ENCODE assay signal across 1 cellular context in the genomic region with DNA sequence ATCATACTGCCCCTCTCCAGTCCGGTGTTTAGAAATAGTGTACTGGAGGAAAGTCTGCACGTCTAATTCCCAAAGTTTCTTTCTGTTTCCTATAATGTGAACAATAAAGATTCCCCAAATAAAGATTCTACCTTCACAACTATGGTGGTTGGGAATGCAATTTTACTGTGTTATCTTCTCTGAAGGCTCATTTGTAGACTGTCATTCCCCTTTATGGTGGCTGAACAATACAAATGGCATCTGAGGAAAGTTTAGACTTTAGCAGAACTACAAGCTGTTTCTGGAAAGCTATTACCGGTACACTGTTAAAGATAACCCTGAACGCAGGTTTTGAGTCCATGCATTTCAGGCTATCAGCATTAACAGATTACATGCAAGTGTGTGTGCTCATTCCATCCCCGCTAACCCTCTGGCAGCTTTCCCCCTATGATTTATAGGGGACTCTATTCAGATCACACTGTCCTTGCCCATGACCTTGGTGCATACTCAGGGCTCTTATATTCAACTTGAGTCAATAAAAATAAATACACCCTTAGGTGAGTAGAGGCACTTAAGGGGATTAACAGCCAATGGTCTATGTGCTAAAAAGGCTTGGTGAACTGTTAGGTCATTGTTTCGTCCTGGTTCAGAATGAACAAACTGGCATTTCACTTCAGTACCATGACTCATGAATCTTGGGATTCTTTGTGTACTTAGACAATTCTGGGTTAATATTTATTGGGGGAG.
A peak's percentile ranks its signal among the peaks of the same experiment; 100 is the strongest.
TF ChIP-seq lines count a peak whose summit lies in the region.

No MANE protein-coding gene starts in this region.

TF ChIP-seq in HEK293, 187 proteins besides CTCF, POLR2A, EP300 and RAD21 (continued from another document and continues in another):
- TF ChIP-seq ZNF324 (tag by site-specific recombination; IDR thresholded peaks at IDR 0.05) (no peak), ZNF626 (tag by site-specific recombination; IDR thresholded peaks at IDR 0.05) (no peak), ZNF548 (tag by site-specific recombination; IDR thresholded peaks at IDR 0.05) (no peak), ZNF157 (tag by site-specific recombination; IDR thresholded peaks at IDR 0.05) (no peak), ZNF785 (tag by site-specific recombination; IDR thresholded peaks at IDR 0.05) (no peak), ZNF600 (tag by site-specific recombination; IDR thresholded peaks at IDR 0.05) (0 out of 2 replicates have a peak, but pooled peaks have one; percentile 49), ZNF837 (tag by site-specific recombination; IDR thresholded peaks at IDR 0.05) (no peak), ZSCAN30 (tag by site-specific recombination; IDR thresholded peaks at IDR 0.05) (no peak), ZNF274 (IDR thresholded peaks at IDR 0.05; ENCODE audit: low read length) (no peak), ZNF274 (tag by site-specific recombination; IDR thresholded peaks at IDR 0.05; ENCODE audit: borderline replicate concordance) (no peak), KLF8 (tag by site-specific recombination; IDR thresholded peaks at IDR 0.05) (no peak), ZNF146 (tag by site-specific recombination; IDR thresholded peaks at IDR 0.05) (no peak), ZNF341 (tag by site-specific recombination; IDR thresholded peaks at IDR 0.05; ENCODE audit: low read depth) (no peak), ZNF302 (tag by site-specific recombination; IDR thresholded peaks at IDR 0.05; ENCODE audit: low read depth) (no peak), MZF1 (tag by site-specific recombination; IDR thresholded peaks at IDR 0.05; ENCODE audit: borderline replicate concordance) (0 out of 2 replicates have a peak, but pooled peaks have one; percentile 61), ZNF112 (tag by site-specific recombination; IDR thresholded peaks at IDR 0.05) (no peak), ZNF138 (tag by site-specific recombination; IDR thresholded peaks at IDR 0.05; ENCODE audit: borderline replicate concordance) (no peak), ZNF433 (tag by site-specific recombination; IDR thresholded peaks at IDR 0.05; ENCODE audit: low read depth) (no peak), ZNF791 (tag by site-specific recombination; IDR thresholded peaks at IDR 0.05) (no peak), ZNF664 (tag by site-specific recombination; IDR thresholded peaks at IDR 0.05) (no peak), ZNF169 (tag by site-specific recombination; IDR thresholded peaks at IDR 0.05) (no peak), ZNF19 (tag by site-specific recombination; IDR thresholded peaks at IDR 0.05; ENCODE audit: low read depth) (no peak), ZNF747 (tag by site-specific recombination; IDR thresholded peaks at IDR 0.05) (no peak), ZNF175 (tag by site-specific recombination; IDR thresholded peaks at IDR 0.05) (no peak), ZNF48 (tag by site-specific recombination; IDR thresholded peaks at IDR 0.05) (no peak), OSR2 (tag by site-specific recombination; IDR thresholded peaks at IDR 0.05) (peak; percentile 45; the same call in 1 of the 2 replicates), ZNF394 (tag by site-specific recombination; IDR thresholded peaks at IDR 0.05; ENCODE audit: borderline replicate concordance) (no peak), GLI2 (tag by site-specific recombination; IDR thresholded peaks at IDR 0.05; ENCODE audit: borderline replicate concordance, low read depth) (no peak), MEIS1 (CRISPR knock-in tag; IDR thresholded peaks at IDR 0.05; ENCODE audit: borderline replicate concordance) (no peak), ZSCAN23 (tag by site-specific recombination; IDR thresholded peaks at IDR 0.05) (no peak), ZNF654 (tag by site-specific recombination; IDR thresholded peaks at IDR 0.05; ENCODE audit: low read depth) (no peak), ZNF223 (tag by site-specific recombination; IDR thresholded peaks at IDR 0.05) (no peak), ZNF423 (tag by site-specific recombination; IDR thresholded peaks at IDR 0.05) (no peak), ZNF133 (tag by site-specific recombination; IDR thresholded peaks at IDR 0.05) (no peak), ZNF350 (tag by site-specific recombination; IDR thresholded peaks at IDR 0.05) (no peak), ZNF677 (tag by site-specific recombination; IDR thresholded peaks at IDR 0.05) (no peak), ZBTB7A (tag by site-specific recombination; IDR thresholded peaks at IDR 0.05; ENCODE audit: low read depth) (no peak), TRIM28 (IDR thresholded peaks at IDR 0.05; ENCODE audit: borderline replicate concordance, low read length) (peak; percentile 75; the same call in 1 of the 2 replicates), FEZF1 (tag by site-specific recombination; IDR thresholded peaks at IDR 0.05) (peak; percentile 70), ZNF473 (tag by site-specific recombination; IDR thresholded peaks at IDR 0.05) (no peak), ZBTB21 (tag by site-specific recombination; IDR thresholded peaks at IDR 0.05) (0 out of 2 replicates have a peak, but pooled peaks have one; percentile 34), ZNF155 (tag by site-specific recombination; IDR thresholded peaks at IDR 0.05) (no peak), ZNF560 (tag by site-specific recombination; IDR thresholded peaks at IDR 0.05; ENCODE audit: borderline replicate concordance) (no peak), KLF7 (tag by site-specific recombination; IDR thresholded peaks at IDR 0.05; ENCODE audit: borderline replicate concordance) (no peak), ZNF510 (tag by site-specific recombination; IDR thresholded peaks at IDR 0.05; ENCODE audit: insufficient replicate concordance) (no peak)
- TF ChIP-seq, protein P1, sequence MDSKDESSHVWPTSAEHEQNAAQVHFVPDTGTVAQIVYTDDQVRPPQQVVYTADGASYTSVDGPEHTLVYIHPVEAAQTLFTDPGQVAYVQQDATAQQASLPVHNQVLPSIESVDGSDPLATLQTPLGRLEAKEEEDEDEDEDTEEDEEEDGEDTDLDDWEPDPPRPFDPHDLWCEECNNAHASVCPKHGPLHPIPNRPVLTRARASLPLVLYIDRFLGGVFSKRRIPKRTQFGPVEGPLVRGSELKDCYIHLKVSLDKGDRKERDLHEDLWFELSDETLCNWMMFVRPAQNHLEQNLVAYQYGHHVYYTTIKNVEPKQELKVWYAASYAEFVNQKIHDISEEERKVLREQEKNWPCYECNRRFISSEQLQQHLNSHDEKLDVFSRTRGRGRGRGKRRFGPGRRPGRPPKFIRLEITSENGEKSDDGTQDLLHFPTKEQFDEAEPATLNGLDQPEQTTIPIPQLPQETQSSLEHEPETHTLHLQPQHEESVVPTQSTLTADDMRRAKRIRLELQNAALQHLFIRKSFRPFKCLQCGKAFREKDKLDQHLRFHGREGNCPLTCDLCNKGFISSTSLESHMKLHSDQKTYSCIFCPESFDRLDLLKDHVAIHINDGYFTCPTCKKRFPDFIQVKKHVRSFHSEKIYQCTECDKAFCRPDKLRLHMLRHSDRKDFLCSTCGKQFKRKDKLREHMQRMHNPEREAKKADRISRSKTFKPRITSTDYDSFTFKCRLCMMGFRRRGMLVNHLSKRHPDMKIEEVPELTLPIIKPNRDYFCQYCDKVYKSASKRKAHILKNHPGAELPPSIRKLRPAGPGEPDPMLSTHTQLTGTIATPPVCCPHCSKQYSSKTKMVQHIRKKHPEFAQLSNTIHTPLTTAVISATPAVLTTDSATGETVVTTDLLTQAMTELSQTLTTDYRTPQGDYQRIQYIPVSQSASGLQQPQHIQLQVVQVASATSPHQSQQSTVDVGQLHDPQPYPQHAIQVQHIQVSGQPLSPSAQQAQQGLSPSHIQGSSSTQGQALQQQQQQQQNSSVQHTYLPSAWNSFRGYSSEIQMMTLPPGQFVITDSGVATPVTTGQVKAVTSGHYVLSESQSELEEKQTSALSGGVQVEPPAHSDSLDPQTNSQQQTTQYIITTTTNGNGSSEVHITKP (tag by site-specific recombination; IDR thresholded peaks at IDR 0.05): no peak
- TF ChIP-seq, protein P2, sequence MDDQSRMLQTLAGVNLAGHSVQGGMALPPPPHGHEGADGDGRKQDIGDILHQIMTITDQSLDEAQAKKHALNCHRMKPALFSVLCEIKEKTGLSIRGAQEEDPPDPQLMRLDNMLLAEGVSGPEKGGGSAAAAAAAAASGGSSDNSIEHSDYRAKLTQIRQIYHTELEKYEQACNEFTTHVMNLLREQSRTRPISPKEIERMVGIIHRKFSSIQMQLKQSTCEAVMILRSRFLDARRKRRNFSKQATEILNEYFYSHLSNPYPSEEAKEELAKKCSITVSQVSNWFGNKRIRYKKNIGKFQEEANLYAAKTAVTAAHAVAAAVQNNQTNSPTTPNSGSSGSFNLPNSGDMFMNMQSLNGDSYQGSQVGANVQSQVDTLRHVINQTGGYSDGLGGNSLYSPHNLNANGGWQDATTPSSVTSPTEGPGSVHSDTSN (CRISPR knock-in tag; IDR thresholded peaks at IDR 0.05): no peak
- TF ChIP-seq, protein P3, sequence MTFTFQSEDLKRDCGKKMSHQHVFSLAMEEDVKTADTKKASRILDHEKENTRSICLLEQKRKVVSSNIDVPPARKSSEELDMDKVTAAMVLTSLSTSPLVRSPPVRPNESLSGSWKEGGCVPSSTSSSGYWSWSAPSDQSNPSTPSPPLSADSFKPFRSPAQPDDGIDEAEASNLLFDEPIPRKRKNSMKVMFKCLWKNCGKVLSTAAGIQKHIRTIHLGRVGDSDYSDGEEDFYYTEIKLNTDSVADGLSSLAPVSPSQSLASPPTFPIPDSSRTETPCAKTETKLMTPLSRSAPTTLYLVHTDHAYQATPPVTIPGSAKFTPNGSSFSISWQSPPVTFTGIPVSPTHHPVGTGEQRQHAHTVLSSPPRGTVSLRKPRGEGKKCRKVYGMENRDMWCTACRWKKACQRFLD (tag by site-specific recombination; IDR thresholded peaks at IDR 0.05): no peak
- TF ChIP-seq, protein P4, sequence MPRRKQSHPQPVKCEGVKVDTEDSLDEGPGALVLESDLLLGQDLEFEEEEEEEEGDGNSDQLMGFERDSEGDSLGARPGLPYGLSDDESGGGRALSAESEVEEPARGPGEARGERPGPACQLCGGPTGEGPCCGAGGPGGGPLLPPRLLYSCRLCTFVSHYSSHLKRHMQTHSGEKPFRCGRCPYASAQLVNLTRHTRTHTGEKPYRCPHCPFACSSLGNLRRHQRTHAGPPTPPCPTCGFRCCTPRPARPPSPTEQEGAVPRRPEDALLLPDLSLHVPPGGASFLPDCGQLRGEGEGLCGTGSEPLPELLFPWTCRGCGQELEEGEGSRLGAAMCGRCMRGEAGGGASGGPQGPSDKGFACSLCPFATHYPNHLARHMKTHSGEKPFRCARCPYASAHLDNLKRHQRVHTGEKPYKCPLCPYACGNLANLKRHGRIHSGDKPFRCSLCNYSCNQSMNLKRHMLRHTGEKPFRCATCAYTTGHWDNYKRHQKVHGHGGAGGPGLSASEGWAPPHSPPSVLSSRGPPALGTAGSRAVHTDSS (tag by site-specific recombination; IDR thresholded peaks at IDR 0.05): no peak
- TF ChIP-seq, protein P5, sequence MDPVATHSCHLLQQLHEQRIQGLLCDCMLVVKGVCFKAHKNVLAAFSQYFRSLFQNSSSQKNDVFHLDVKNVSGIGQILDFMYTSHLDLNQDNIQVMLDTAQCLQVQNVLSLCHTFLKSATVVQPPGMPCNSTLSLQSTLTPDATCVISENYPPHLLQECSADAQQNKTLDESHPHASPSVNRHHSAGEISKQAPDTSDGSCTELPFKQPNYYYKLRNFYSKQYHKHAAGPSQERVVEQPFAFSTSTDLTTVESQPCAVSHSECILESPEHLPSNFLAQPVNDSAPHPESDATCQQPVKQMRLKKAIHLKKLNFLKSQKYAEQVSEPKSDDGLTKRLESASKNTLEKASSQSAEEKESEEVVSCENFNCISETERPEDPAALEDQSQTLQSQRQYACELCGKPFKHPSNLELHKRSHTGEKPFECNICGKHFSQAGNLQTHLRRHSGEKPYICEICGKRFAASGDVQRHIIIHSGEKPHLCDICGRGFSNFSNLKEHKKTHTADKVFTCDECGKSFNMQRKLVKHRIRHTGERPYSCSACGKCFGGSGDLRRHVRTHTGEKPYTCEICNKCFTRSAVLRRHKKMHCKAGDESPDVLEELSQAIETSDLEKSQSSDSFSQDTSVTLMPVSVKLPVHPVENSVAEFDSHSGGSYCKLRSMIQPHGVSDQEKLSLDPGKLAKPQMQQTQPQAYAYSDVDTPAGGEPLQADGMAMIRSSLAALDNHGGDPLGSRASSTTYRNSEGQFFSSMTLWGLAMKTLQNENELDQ (tag by site-specific recombination; IDR thresholded peaks at IDR 0.05; ENCODE audit: low read depth): no peak
- TF ChIP-seq, protein P6, sequence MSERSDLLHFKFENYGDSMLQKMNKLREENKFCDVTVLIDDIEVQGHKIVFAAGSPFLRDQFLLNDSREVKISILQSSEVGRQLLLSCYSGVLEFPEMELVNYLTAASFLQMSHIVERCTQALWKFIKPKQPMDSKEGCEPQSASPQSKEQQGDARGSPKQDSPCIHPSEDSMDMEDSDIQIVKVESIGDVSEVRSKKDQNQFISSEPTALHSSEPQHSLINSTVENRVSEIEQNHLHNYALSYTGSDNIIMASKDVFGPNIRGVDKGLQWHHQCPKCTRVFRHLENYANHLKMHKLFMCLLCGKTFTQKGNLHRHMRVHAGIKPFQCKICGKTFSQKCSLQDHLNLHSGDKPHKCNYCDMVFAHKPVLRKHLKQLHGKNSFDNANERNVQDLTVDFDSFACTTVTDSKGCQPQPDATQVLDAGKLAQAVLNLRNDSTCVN (tag by site-specific recombination; optimal IDR thresholded peaks at IDR 0.05): no peak
- TF ChIP-seq, protein P7, sequence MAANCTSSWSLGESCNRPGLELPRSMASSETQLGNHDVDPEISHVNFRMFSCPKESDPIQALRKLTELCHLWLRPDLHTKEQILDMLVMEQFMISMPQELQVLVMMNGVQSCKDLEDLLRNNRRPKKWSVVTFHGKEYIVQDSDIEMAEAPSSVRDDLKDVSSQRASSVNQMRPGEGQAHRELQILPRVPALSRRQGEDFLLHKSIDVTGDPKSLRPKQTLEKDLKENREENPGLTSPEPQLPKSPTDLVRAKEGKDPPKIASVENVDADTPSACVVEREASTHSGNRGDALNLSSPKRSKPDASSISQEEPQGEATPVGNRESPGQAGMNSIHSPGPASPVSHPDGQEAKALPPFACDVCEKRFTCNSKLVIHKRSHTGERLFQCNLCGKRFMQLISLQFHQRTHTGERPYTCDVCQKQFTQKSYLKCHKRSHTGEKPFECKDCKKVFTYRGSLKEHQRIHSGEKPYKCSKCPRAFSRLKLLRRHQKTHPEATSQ (tag by site-specific recombination; IDR thresholded peaks at IDR 0.05): no peak
- TF ChIP-seq, protein P8, sequence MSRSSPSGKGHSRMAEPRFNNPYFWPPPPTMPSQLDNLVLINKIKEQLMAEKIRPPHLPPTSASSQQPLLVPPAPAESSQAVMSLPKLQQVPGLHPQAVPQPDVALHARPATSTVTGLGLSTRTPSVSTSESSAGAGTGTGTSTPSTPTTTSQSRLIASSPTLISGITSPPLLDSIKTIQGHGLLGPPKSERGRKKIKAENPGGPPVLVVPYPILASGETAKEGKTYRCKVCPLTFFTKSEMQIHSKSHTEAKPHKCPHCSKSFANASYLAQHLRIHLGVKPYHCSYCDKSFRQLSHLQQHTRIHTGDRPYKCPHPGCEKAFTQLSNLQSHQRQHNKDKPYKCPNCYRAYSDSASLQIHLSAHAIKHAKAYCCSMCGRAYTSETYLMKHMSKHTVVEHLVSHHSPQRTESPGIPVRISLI (tag by site-specific recombination; IDR thresholded peaks at IDR 0.05): no peak
- TF ChIP-seq, protein P9, sequence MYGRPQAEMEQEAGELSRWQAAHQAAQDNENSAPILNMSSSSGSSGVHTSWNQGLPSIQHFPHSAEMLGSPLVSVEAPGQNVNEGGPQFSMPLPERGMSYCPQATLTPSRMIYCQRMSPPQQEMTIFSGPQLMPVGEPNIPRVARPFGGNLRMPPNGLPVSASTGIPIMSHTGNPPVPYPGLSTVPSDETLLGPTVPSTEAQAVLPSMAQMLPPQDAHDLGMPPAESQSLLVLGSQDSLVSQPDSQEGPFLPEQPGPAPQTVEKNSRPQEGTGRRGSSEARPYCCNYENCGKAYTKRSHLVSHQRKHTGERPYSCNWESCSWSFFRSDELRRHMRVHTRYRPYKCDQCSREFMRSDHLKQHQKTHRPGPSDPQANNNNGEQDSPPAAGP (tag by site-specific recombination; IDR thresholded peaks at IDR 0.05): 0 out of 2 replicates have a peak, but pooled peaks have one; percentile 34
